Comparison of ENCODE assay signal across 2 cellular contexts in the genomic region with DNA sequence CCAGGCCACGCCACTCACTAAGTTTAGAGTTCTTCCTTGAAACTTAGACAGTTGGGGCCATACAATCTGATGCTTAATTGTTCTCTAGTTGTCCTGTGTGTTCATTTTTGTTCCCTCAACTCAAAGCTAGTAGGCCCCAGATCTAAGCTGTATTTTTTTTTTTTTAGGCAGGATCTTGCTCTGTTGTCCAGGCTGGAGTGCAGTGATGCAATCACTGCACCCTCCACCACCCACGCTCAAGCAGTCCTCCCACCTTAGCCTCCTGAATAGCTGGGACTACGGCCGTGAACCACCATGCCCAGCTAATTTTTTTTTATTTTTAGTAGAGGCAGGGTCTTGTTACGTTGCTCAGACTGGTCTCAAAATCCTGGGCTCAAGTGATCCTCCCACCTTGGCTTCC.
TF ChIP-seq lines count a peak whose summit lies in the region.

No MANE protein-coding gene starts in this region.

TF ChIP-seq in A549, 52 proteins besides CTCF, POLR2A, EP300 and RAD21 (continued from another document):
- TF ChIP-seq, protein P1, sequence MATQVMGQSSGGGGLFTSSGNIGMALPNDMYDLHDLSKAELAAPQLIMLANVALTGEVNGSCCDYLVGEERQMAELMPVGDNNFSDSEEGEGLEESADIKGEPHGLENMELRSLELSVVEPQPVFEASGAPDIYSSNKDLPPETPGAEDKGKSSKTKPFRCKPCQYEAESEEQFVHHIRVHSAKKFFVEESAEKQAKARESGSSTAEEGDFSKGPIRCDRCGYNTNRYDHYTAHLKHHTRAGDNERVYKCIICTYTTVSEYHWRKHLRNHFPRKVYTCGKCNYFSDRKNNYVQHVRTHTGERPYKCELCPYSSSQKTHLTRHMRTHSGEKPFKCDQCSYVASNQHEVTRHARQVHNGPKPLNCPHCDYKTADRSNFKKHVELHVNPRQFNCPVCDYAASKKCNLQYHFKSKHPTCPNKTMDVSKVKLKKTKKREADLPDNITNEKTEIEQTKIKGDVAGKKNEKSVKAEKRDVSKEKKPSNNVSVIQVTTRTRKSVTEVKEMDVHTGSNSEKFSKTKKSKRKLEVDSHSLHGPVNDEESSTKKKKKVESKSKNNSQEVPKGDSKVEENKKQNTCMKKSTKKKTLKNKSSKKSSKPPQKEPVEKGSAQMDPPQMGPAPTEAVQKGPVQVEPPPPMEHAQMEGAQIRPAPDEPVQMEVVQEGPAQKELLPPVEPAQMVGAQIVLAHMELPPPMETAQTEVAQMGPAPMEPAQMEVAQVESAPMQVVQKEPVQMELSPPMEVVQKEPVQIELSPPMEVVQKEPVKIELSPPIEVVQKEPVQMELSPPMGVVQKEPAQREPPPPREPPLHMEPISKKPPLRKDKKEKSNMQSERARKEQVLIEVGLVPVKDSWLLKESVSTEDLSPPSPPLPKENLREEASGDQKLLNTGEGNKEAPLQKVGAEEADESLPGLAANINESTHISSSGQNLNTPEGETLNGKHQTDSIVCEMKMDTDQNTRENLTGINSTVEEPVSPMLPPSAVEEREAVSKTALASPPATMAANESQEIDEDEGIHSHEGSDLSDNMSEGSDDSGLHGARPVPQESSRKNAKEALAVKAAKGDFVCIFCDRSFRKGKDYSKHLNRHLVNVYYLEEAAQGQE (IDR thresholded peaks at IDR 0.05), result no peak
- TF ChIP-seq NPAS2 (CRISPR knock-in tag; IDR thresholded peaks at IDR 0.05; ENCODE audit: borderline replicate concordance) (no peak), POLR2AphosphoS2 (conservative IDR thresholded peaks at IDR 0.05; ENCODE audit: low read length) (no peak)

TF ChIP-seq in HEK293, 187 proteins besides CTCF, POLR2A, EP300 and RAD21 (continued from another document):
- TF ChIP-seq MZF1 (tag by site-specific recombination; IDR thresholded peaks at IDR 0.05; ENCODE audit: borderline replicate concordance), result no peak
- TF ChIP-seq ZNF23 (tag by site-specific recombination; IDR thresholded peaks at IDR 0.05; ENCODE audit: borderline replicate concordance), result no peak
- TF ChIP-seq ZFHX2 (tag by site-specific recombination; conservative IDR thresholded peaks at IDR 0.05), result peak; percentile 60
- TF ChIP-seq ZFP3 (tag by site-specific recombination; IDR thresholded peaks at IDR 0.05; ENCODE audit: low read depth), result no peak
- TF ChIP-seq ZNF157 (tag by site-specific recombination; IDR thresholded peaks at IDR 0.05), result no peak
- no peak for TF ChIP-seq ZNF155 (tag by site-specific recombination; IDR thresholded peaks at IDR 0.05)
- TF ChIP-seq EGR2 (tag by site-specific recombination; IDR thresholded peaks at IDR 0.05; ENCODE audit: low read depth), result peak; percentile 31; the same call in 1 of the 2 replicates
- TF ChIP-seq YY1 (tag by site-specific recombination; IDR thresholded peaks at IDR 0.05), result no peak
- TF ChIP-seq ZNF121 (tag by site-specific recombination; IDR thresholded peaks at IDR 0.05), result peak; percentile 84
- TF ChIP-seq ZNF394 (tag by site-specific recombination; IDR thresholded peaks at IDR 0.05; ENCODE audit: borderline replicate concordance), result no peak
- no peak for TF ChIP-seq ZBTB8A (tag by site-specific recombination; IDR thresholded peaks at IDR 0.05)
